In genomic region chr9:20012232-20012631, GRCh38 we compare ENCODE assay signal across 19 cellular contexts.
"Had no signal": no experiment of that assay in that cellular context is flagged by ENCODE, and none has a peak within 500 bp of the region (broad histone marks: within the 10 kb centered on the region; RNA-seq: fewer than 3 reads in every experiment).

No MANE protein-coding gene starts in this region.

- H3K27me3 ChIP-seq: ascending aorta, breast epithelium, esophagus muscularis mucosa, gastroesophageal sphincter, heart left ventricle, SJSA1, upper lobe of left lung had no signal

- H3K4me3 Mint-ChIP-seq: mesothelial cell of epicardium; nephron progenitor cell; T-helper 1 cell treated with Interleukin-12 subunit alpha and Interleukin-12 subunit beta and Interleukin-4 antibody, amounts not matched to agents 30 μg/mL and 1 μg/mL, for 36 hours had no signal

- H3K9me3 ChIP-seq: ascending aorta, breast epithelium, esophagus muscularis mucosa, SJSA1, thoracic aorta had no signal

- DNase-seq: activated CD8-positive, alpha-beta memory T cell treated with anti-CD3 and anti-CD28 coated beads, Interleukin-2, amount 50 U/mL, for 4 hours; activated gamma-delta T cell treated with Interleukin-2 at 50 U/mL for 16 hours; cortex of kidney; effector CD8-positive, alpha-beta T cell; heart left ventricle; kidney; nephron progenitor cell; nucleus accumbens; upper lobe of left lung had no signal

- H3K27ac ChIP-seq: ascending aorta, breast epithelium, esophagus muscularis mucosa, gastroesophageal sphincter, heart left ventricle, SJSA1, thoracic aorta, upper lobe of left lung had no signal

- H3K36me3 Mint-ChIP-seq: mesothelial cell of epicardium had no signal

- ATAC-seq: gastroesophageal sphincter, heart left ventricle, left lobe of liver, sciatic nerve had no signal

- H3K4me1 Mint-ChIP-seq: mesothelial cell of epicardium had no signal

- H3K27ac Mint-ChIP-seq: mesothelial cell of epicardium; nephron progenitor cell; T-helper 1 cell treated with Interleukin-12 subunit alpha and Interleukin-12 subunit beta and Interleukin-4 antibody, amounts not matched to agents 30 μg/mL and 1 μg/mL, for 36 hours had no signal

- H3K4me1 ChIP-seq: ascending aorta, breast epithelium, gastroesophageal sphincter, SJSA1, upper lobe of left lung had no signal

- H3K36me3 ChIP-seq: ascending aorta, breast epithelium, esophagus muscularis mucosa, gastroesophageal sphincter, heart left ventricle, SJSA1, thoracic aorta, upper lobe of left lung had no signal

- H3K4me3 ChIP-seq: ascending aorta, breast epithelium, esophagus muscularis mucosa, gastroesophageal sphincter, heart left ventricle, SJSA1, thoracic aorta, upper lobe of left lung had no signal
